In the genomic region with DNA sequence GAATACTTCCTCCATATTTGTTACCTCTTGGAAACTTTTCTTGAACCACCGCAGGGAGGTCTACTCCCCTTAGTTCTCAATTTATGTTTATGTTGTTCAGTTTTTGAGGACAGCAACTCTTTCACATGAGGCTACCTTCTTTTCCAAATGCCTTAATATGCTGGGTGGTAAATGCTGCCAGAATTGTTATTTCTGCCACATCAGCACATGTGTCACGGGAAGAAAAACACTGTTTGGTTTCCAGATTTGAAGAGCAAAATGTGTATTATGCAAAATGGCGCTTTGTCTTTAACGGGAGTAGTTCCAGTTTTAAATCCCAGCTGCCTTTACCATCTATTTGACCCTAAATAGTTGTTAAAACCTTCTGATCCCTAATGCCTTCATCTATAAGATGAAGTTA, we compare ENCODE assay signal across 14 cellular contexts.
DNase-seq lines count a peak whose midpoint lies in the region; ATAC-seq and TF ChIP-seq lines count a peak whose summit lies in the region.
"Had no signal": no experiment of that assay in that cellular context is flagged by ENCODE, and none has a peak within 500 bp of the region (broad histone marks: within the 10 kb centered on the region; RNA-seq: fewer than 3 reads in every experiment).

No MANE protein-coding gene starts in this region.

- H2BK15ac ChIP-seq in IMR-90 (ENCODE audit: low read depth, low read length), result no peak overlapping the region

- in situ Hi-C loops in IMR-90 (cut with MboI; ENCODE audit: low sequenced_read_pairs), result no loop called here

- H4K5ac ChIP-seq in IMR-90 (ENCODE audit: low read depth, low read length), result peak overlapping the region; percentile 91; the same call in 1 of the 2 replicates

- ATAC-seq in IMR-90 (ENCODE audit: low read depth), result no peak

- peaks cover 46% of the 10 kb centered on the region for H3K4me1 Mint-ChIP-seq in osteocyte (ENCODE audit: unreplicated experiment)

- H3K4me1 ChIP-seq in IMR-90 (ENCODE audit: control insufficient read depth, insufficient read depth, low read length), result peaks cover 9% of the 10 kb centered on the region
- H3K4me1 ChIP-seq: HAP-1 had no signal

- H3K56ac ChIP-seq in IMR-90 (ENCODE audit: extremely low read depth, insufficient read depth, low read length), result no peak overlapping the region

- no peak overlapping the region for H3K27ac ChIP-seq in IMR-90 (ENCODE audit: insufficient read depth, low read length)
- H3K27ac ChIP-seq: C4-2B had no signal

- TF ChIP-seq RAD21 in IMR-90 (IDR thresholded peaks at IDR 0.05; ENCODE audit: low read length), result no peak

- peaks cover 2% of the 10 kb centered on the region for H3K36me3 Mint-ChIP-seq in osteocyte (ENCODE audit: unreplicated experiment)

- no peak overlapping the region for H3K9ac ChIP-seq in IMR-90 (ENCODE audit: low read depth, low read length)
- H3K9ac ChIP-seq: GM23248 had no signal

- H2AK9ac ChIP-seq in IMR-90 (replicated peaks; ENCODE audit: low read depth, low read length, poor library complexity), result no peak overlapping the region

- H3K4ac ChIP-seq in IMR-90 (ENCODE audit: low read depth, low read length), result no peak overlapping the region; the same call in 1 of the 2 replicates

- no peak overlapping the region for H3K4me2 ChIP-seq in IMR-90 (ENCODE audit: low read depth, low read length)

- H3K27me3 ChIP-seq in IMR-90 (ENCODE audit: control insufficient read depth, insufficient read depth, low read length), result no peaks in the 10 kb centered on the region

- H3K23ac ChIP-seq in IMR-90 (ENCODE audit: low read depth, low read length), result no peak overlapping the region

- dilution Hi-C loops in IMR-90 (cut with HindIII; ENCODE audit: low sequenced_read_pairs, unreplicated experiment), result no loop called here

- H3K4me3 ChIP-seq in IMR-90 (ENCODE audit: insufficient read depth, low read depth, low read length), result no peak overlapping the region
- H3K4me3 ChIP-seq: GM23248, HAP-1 had no signal

- intact Hi-C loops in IMR-90 (cut with micrococcal nuclease), result loop anchor here (10.0 kb wide), 1 partner anchor 439 kb away; no protein-coding TSS in a partner anchor

- H3K27ac Mint-ChIP-seq in osteocyte (ENCODE audit: unreplicated experiment), result peak overlapping the region; percentile 69
- H3K27ac Mint-ChIP-seq: CD4-positive, alpha-beta T cell had no signal

- peaks cover 4% of the 10 kb centered on the region; the same call in 1 of the 2 replicates for H3K9me1 ChIP-seq in IMR-90 (ENCODE audit: insufficient read depth, low read length)

- H3K79me1 ChIP-seq in IMR-90 (ENCODE audit: low read depth in 1 of 2, low read length in 2 of 2), result no peaks in the 10 kb centered on the region

- no CpG with 5 or more reads among the region's 4 CpGs for WGBS in IMR-90 (ENCODE audit: extremely low coverage in 2 of 2, insufficient read length in 1 of 2), 2 experiments

- no peak overlapping the region for H2AK5ac ChIP-seq in IMR-90 (ENCODE audit: low read depth, low read length)

- H3K18ac ChIP-seq in IMR-90 (ENCODE audit: low read depth, low read length), result peak overlapping the region; percentile 90; the same call in 1 of the 2 replicates

- no peak overlapping the region; the same call in 1 of the 2 replicates for H4K91ac ChIP-seq in IMR-90 (ENCODE audit: insufficient read depth, low read depth, low read length)

- no peak overlapping the region for H2AFZ ChIP-seq in IMR-90 (replicated peaks; ENCODE audit: low read length, poor library complexity)
- H2AFZ ChIP-seq: GM23248 had no signal

- H2BK20ac ChIP-seq in IMR-90 (ENCODE audit: low read depth, low read length), result peak overlapping the region; percentile 28

- H3K4me3 Mint-ChIP-seq in osteocyte (ENCODE audit: unreplicated experiment), result no peak overlapping the region
- H3K4me3 Mint-ChIP-seq: CD4-positive, alpha-beta T cell had no signal

- no peak overlapping the region for H2BK5ac ChIP-seq in IMR-90 (ENCODE audit: low read depth, low read length, poor library complexity, severe bottlenecking)

- no peaks in the 10 kb centered on the region for H3K9me3 ChIP-seq in IMR-90 (ENCODE audit: control insufficient read depth, insufficient read depth, low read length)
- H3K9me3 ChIP-seq: HAP-1 had no signal

- H3K36me3 ChIP-seq in IMR-90 (ENCODE audit: control insufficient read depth, insufficient read depth, low read length), result no peaks in the 10 kb centered on the region
- H3K36me3 ChIP-seq: HAP-1 had no signal

- no peak overlapping the region for H3K14ac ChIP-seq in IMR-90 (replicated peaks; ENCODE audit: low read depth, low read length)

- POLR2A ChIA-PET in IMR-90 (lab: Charles Lee; ENCODE audit: unreplicated experiment), result no interaction called here

- no peak for TF ChIP-seq POLR2A in IMR-90 (IDR thresholded peaks at IDR 0.05; ENCODE audit: low read depth, low read length)

- no peaks in the 10 kb centered on the region for H3K27me3 Mint-ChIP-seq in osteocyte (ENCODE audit: unreplicated experiment)
- H3K27me3 Mint-ChIP-seq: CD4-positive, alpha-beta T cell had no signal

- no peak for DNase-seq in IMR-90
- peak; percentile 23 for DNase-seq in RPMI8226
- DNase-seq in osteocyte (ENCODE audit: extremely low spot score, unreplicated experiment), result no peak
- DNase-seq in NK-92 treated with Interleukin-12 subunit alpha and Interleukin-12 subunit beta, amount 100 ng/mL, for 24 hours (lab: John Stamatoyannopoulos, UW), result no peak
- DNase-seq in NCI-H446 treated with DMSO at 0.1 percent for 48 hours (lab: John Stamatoyannopoulos, UW), result no peak
- no peak for DNase-seq in HCEC 1CT
- DNase-seq: AML-193; Caco-2; CD4-positive, alpha-beta T cell; DMS153; GDM1; GM23248 had no signal

- H3K9me3 Mint-ChIP-seq in osteocyte (ENCODE audit: unreplicated experiment), result no peaks in the 10 kb centered on the region
- H3K9me3 Mint-ChIP-seq: CD4-positive, alpha-beta T cell had no signal

- no peak for TF ChIP-seq CTCF in IMR-90 (conservative IDR thresholded peaks at IDR 0.05; ENCODE audit: low read depth, low read length)
- TF ChIP-seq CTCF in osteocyte (IDR thresholded peaks at IDR 0.05), result no peak

- H2BK120ac ChIP-seq in IMR-90 (ENCODE audit: low read depth, low read length), result peak overlapping the region; percentile 7

- H4K20me1 ChIP-seq in IMR-90 (ENCODE audit: insufficient read depth, low read length), result no peaks in the 10 kb centered on the region

- peak overlapping the region in 1 of 2 experiments; percentile 48; a peak in 1 of 4 replicates for H4K8ac ChIP-seq in IMR-90 (ENCODE audit: low read depth in 2 of 2, low read length in 2 of 2)

- CTCF ChIA-PET in IMR-90 (lab: Yijun Ruan, JAX), result interaction anchor here (0.5 kb wide), 1 partner anchor 752 kb away, joined by 3 read pairs; no protein-coding TSS in a partner anchor

- BruUV-seq in IMR-90 (replicated peaks; lab: Mats Ljungman, UMichigan), result no TSS peak

TF ChIP-seq in IMR-90, 13 proteins besides CTCF, POLR2A, EP300 and RAD21:
- peak; percentile 77 for TF ChIP-seq MAFK (IDR thresholded peaks at IDR 0.05; ENCODE audit: low read depth, low read length)
- TF ChIP-seq RCOR1 (IDR thresholded peaks at IDR 0.05; ENCODE audit: insufficient replicate concordance, low read length), result no peak
- TF ChIP-seq FOS (IDR thresholded peaks at IDR 0.05; ENCODE audit: low read depth, low read length), result no peak
